Comparison of ENCODE assay signal across 1 cellular context in the genomic region with DNA sequence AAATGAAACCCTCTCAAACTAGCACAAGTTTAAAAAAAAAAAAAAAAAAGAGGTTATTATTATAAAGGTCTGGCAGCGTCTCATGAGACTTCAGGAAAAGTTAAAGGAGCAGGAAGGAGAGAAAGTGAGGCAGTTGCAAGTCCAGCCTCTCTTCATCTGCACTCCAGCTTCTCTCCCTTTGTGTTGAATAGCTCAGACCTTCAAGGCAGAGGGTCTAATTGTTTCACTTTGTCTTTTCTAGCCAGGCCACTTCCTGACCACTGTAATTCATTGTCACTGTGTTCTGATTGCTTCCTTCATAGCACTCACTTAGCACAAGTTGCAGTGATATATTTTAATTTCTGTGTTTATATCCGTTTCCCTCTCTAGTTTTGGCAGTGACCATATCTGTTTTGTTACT.
TF ChIP-seq lines count a peak whose summit lies in the region.

No MANE protein-coding gene starts in this region.

TF ChIP-seq in HepG2, 621 proteins besides CTCF, POLR2A, EP300 and RAD21 (continued from another document):
- TF ChIP-seq, protein P1, sequence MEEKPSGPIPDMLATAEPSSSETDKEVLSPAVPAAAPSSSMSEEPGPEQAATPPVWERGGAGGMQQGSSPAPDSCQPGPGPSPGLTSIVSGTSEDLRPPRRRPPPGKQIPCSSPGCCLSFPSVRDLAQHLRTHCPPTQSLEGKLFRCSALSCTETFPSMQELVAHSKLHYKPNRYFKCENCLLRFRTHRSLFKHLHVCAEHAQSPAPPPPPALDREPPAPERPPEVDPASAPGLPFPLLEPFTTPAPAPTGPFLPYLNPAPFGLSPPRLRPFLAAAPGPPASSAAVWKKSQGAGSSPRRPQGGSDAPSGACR (CRISPR knock-in tag; IDR thresholded peaks at IDR 0.05) = 0 out of 2 replicates have a peak, but pooled peaks have one; percentile 1
- TF ChIP-seq SOX6 (IDR thresholded peaks at IDR 0.05) (no peak), SOX6 (CRISPR knock-in tag; IDR thresholded peaks at IDR 0.05) (no peak), ZNF737 (CRISPR knock-in tag; IDR thresholded peaks at IDR 0.05; ENCODE audit: borderline replicate concordance) (no peak), ZNF235 (CRISPR knock-in tag; IDR thresholded peaks at IDR 0.05; ENCODE audit: borderline replicate concordance) (no peak), ZNF883 (CRISPR knock-in tag; IDR thresholded peaks at IDR 0.05; ENCODE audit: not compliant biosample characterization) (no peak), ZNF841 (CRISPR knock-in tag; IDR thresholded peaks at IDR 0.05; ENCODE audit: borderline replicate concordance) (no peak), ZNF556 (CRISPR knock-in tag; IDR thresholded peaks at IDR 0.05; ENCODE audit: borderline replicate concordance) (peak; percentile 57; the same call in 1 of the 2 replicates), SMAD3 (CRISPR knock-in tag; IDR thresholded peaks at IDR 0.05) (no peak), RFXAP (CRISPR knock-in tag; IDR thresholded peaks at IDR 0.05; ENCODE audit: borderline replicate concordance) (no peak), ZBTB34 (CRISPR knock-in tag; IDR thresholded peaks at IDR 0.05) (no peak; the same call in 1 of the 2 replicates), KAT7 (CRISPR knock-in tag; IDR thresholded peaks at IDR 0.05; ENCODE audit: borderline replicate concordance) (no peak), ZFP62 (CRISPR knock-in tag; IDR thresholded peaks at IDR 0.05) (no peak), ZFY (CRISPR knock-in tag; IDR thresholded peaks at IDR 0.05) (0 out of 2 replicates have a peak, but pooled peaks have one; percentile 20), MIER2 (CRISPR knock-in tag; IDR thresholded peaks at IDR 0.05) (0 out of 2 replicates have a peak, but pooled peaks have one; percentile 2), ZBTB7A (CRISPR knock-in tag; IDR thresholded peaks at IDR 0.05) (no peak), PITX1 (CRISPR knock-in tag; IDR thresholded peaks at IDR 0.05) (no peak), CCDC6 (CRISPR knock-in tag; IDR thresholded peaks at IDR 0.05) (no peak), ISL2 (CRISPR knock-in tag; IDR thresholded peaks at IDR 0.05) (no peak), TMF1 (CRISPR knock-in tag; IDR thresholded peaks at IDR 0.05; ENCODE audit: low read depth) (no peak), ZMYM3 (CRISPR knock-in tag; IDR thresholded peaks at IDR 0.05) (no peak), SPEN (CRISPR knock-in tag; IDR thresholded peaks at IDR 0.05; ENCODE audit: low read depth) (no peak), SNAI1 (CRISPR knock-in tag; IDR thresholded peaks at IDR 0.05; ENCODE audit: borderline replicate concordance) (no peak), PLRG1 (conservative IDR thresholded peaks at IDR 0.05) (no peak), ZNF775 (CRISPR knock-in tag; IDR thresholded peaks at IDR 0.05; ENCODE audit: borderline replicate concordance) (0 out of 2 replicates have a peak, but pooled peaks have one; percentile 40), PRMT3 (CRISPR knock-in tag; IDR thresholded peaks at IDR 0.05; ENCODE audit: borderline replicate concordance, low read depth) (no peak), ZNF619 (CRISPR knock-in tag; IDR thresholded peaks at IDR 0.05) (no peak), HHEX (CRISPR knock-in tag; IDR thresholded peaks at IDR 0.05) (no peak), ZNF3 (CRISPR knock-in tag; IDR thresholded peaks at IDR 0.05) (no peak), NAIF1 (CRISPR knock-in tag; IDR thresholded peaks at IDR 0.05; ENCODE audit: borderline replicate concordance) (0 out of 2 replicates have a peak, but pooled peaks have one; percentile 11), NFE2L1 (CRISPR knock-in tag; IDR thresholded peaks at IDR 0.05; ENCODE audit: borderline replicate concordance) (no peak), ZNF761 (CRISPR knock-in tag; conservative IDR thresholded peaks at IDR 0.05) (0 out of 2 replicates have a peak, but pooled peaks have one; percentile 43), ZNF790 (CRISPR knock-in tag; IDR thresholded peaks at IDR 0.05; ENCODE audit: borderline replicate concordance) (no peak), ZNF276 (CRISPR knock-in tag; IDR thresholded peaks at IDR 0.05; ENCODE audit: low read depth) (no peak), ZNF33B (CRISPR knock-in tag; IDR thresholded peaks at IDR 0.05) (no peak), ZNF225 (CRISPR knock-in tag; IDR thresholded peaks at IDR 0.05) (no peak), SMAD1 (CRISPR knock-in tag; IDR thresholded peaks at IDR 0.05; ENCODE audit: borderline replicate concordance, low read depth) (no peak), ZNF784 (CRISPR knock-in tag; IDR thresholded peaks at IDR 0.05; ENCODE audit: borderline replicate concordance) (no peak), ZNF468 (CRISPR knock-in tag; IDR thresholded peaks at IDR 0.05) (no peak), RXRA (CRISPR knock-in tag; IDR thresholded peaks at IDR 0.05) (no peak), CBX2 (IDR thresholded peaks at IDR 0.05; ENCODE audit: low read depth, low read length) (no peak), CBX2 (CRISPR knock-in tag; IDR thresholded peaks at IDR 0.05; ENCODE audit: low read depth) (no peak), ONECUT2 (CRISPR knock-in tag; IDR thresholded peaks at IDR 0.05) (no peak), ZMAT3 (CRISPR knock-in tag; conservative IDR thresholded peaks at IDR 0.05) (no peak), MXI1 (IDR thresholded peaks at IDR 0.05; ENCODE audit: borderline replicate concordance, low read depth, low read length) (no peak), IRX3 (CRISPR knock-in tag; IDR thresholded peaks at IDR 0.05; ENCODE audit: borderline replicate concordance, low read depth) (no peak), ZBTB7B (CRISPR knock-in tag; IDR thresholded peaks at IDR 0.05) (no peak; the same call in 1 of the 2 replicates), ATF1 (CRISPR knock-in tag; IDR thresholded peaks at IDR 0.05) (peak; percentile 17; the same call in 1 of the 2 replicates)
- TF ChIP-seq, protein P2, sequence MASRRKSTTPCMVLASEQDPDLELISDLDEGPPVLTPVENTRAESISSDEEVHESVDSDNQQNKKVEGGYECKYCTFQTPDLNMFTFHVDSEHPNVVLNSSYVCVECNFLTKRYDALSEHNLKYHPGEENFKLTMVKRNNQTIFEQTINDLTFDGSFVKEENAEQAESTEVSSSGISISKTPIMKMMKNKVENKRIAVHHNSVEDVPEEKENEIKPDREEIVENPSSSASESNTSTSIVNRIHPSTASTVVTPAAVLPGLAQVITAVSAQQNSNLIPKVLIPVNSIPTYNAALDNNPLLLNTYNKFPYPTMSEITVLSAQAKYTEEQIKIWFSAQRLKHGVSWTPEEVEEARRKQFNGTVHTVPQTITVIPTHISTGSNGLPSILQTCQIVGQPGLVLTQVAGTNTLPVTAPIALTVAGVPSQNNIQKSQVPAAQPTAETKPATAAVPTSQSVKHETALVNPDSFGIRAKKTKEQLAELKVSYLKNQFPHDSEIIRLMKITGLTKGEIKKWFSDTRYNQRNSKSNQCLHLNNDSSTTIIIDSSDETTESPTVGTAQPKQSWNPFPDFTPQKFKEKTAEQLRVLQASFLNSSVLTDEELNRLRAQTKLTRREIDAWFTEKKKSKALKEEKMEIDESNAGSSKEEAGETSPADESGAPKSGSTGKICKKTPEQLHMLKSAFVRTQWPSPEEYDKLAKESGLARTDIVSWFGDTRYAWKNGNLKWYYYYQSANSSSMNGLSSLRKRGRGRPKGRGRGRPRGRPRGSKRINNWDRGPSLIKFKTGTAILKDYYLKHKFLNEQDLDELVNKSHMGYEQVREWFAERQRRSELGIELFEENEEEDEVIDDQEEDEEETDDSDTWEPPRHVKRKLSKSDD (CRISPR knock-in tag; IDR thresholded peaks at IDR 0.05; ENCODE audit: low read depth) = no peak
- TF ChIP-seq, protein P3, sequence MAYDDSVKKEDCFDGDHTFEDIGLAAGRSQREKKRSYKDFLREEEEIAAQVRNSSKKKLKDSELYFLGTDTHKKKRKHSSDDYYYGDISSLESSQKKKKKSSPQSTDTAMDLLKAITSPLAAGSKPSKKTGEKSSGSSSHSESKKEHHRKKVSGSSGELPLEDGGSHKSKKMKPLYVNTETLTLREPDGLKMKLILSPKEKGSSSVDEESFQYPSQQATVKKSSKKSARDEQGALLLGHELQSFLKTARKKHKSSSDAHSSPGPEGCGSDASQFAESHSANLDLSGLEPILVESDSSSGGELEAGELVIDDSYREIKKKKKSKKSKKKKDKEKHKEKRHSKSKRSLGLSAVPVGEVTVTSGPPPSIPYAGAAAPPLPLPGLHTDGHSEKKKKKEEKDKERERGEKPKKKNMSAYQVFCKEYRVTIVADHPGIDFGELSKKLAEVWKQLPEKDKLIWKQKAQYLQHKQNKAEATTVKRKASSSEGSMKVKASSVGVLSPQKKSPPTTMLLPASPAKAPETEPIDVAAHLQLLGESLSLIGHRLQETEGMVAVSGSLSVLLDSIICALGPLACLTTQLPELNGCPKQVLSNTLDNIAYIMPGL (CRISPR knock-in tag; IDR thresholded peaks at IDR 0.05; ENCODE audit: borderline replicate concordance in 1 of 2, low read depth in 1 of 2) = 0 out of 4 replicates have a peak, but pooled peaks of 1 of the 2 experiments have one; percentile 19
- TF ChIP-seq, protein P4, sequence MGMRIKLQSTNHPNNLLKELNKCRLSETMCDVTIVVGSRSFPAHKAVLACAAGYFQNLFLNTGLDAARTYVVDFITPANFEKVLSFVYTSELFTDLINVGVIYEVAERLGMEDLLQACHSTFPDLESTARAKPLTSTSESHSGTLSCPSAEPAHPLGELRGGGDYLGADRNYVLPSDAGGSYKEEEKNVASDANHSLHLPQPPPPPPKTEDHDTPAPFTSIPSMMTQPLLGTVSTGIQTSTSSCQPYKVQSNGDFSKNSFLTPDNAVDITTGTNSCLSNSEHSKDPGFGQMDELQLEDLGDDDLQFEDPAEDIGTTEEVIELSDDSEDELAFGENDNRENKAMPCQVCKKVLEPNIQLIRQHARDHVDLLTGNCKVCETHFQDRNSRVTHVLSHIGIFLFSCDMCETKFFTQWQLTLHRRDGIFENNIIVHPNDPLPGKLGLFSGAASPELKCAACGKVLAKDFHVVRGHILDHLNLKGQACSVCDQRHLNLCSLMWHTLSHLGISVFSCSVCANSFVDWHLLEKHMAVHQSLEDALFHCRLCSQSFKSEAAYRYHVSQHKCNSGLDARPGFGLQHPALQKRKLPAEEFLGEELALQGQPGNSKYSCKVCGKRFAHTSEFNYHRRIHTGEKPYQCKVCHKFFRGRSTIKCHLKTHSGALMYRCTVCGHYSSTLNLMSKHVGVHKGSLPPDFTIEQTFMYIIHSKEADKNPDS (CRISPR knock-in tag; IDR thresholded peaks at IDR 0.05) = no peak
- TF ChIP-seq, protein P5, sequence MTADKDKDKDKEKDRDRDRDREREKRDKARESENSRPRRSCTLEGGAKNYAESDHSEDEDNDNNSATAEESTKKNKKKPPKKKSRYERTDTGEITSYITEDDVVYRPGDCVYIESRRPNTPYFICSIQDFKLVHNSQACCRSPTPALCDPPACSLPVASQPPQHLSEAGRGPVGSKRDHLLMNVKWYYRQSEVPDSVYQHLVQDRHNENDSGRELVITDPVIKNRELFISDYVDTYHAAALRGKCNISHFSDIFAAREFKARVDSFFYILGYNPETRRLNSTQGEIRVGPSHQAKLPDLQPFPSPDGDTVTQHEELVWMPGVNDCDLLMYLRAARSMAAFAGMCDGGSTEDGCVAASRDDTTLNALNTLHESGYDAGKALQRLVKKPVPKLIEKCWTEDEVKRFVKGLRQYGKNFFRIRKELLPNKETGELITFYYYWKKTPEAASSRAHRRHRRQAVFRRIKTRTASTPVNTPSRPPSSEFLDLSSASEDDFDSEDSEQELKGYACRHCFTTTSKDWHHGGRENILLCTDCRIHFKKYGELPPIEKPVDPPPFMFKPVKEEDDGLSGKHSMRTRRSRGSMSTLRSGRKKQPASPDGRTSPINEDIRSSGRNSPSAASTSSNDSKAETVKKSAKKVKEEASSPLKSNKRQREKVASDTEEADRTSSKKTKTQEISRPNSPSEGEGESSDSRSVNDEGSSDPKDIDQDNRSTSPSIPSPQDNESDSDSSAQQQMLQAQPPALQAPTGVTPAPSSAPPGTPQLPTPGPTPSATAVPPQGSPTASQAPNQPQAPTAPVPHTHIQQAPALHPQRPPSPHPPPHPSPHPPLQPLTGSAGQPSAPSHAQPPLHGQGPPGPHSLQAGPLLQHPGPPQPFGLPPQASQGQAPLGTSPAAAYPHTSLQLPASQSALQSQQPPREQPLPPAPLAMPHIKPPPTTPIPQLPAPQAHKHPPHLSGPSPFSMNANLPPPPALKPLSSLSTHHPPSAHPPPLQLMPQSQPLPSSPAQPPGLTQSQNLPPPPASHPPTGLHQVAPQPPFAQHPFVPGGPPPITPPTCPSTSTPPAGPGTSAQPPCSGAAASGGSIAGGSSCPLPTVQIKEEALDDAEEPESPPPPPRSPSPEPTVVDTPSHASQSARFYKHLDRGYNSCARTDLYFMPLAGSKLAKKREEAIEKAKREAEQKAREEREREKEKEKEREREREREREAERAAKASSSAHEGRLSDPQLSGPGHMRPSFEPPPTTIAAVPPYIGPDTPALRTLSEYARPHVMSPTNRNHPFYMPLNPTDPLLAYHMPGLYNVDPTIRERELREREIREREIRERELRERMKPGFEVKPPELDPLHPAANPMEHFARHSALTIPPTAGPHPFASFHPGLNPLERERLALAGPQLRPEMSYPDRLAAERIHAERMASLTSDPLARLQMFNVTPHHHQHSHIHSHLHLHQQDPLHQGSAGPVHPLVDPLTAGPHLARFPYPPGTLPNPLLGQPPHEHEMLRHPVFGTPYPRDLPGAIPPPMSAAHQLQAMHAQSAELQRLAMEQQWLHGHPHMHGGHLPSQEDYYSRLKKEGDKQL (CRISPR knock-in tag; IDR thresholded peaks at IDR 0.05; ENCODE audit: low read depth) = no peak
